ENCODE assay signal across 26 cellular contexts in genomic region chr20:49316704-49317103, GRCh38.
"Had no signal": no experiment of that assay in that cellular context is flagged by ENCODE, and none has a peak within 500 bp of the region (broad histone marks: within the 10 kb centered on the region; RNA-seq: fewer than 3 reads in every experiment).

No MANE protein-coding gene starts in this region.

- H3K27ac ChIP-seq: coronary artery, dorsolateral prefrontal cortex, epithelial cell of prostate, esophagus squamous epithelium, gastrocnemius medialis, heart right ventricle, left lung, lower lobe of right lung had no signal

- H3K4me3 ChIP-seq: coronary artery, dorsolateral prefrontal cortex, esophagus squamous epithelium, gastrocnemius medialis, heart right ventricle, left lung, lower lobe of right lung, mucosa of descending colon had no signal

- ATAC-seq: esophagus mucosa, gastrocnemius medialis, heart right ventricle, left cardiac atrium, left lung, left ventricle myocardium superior, lower lobe of right lung, mucosa of descending colon had no signal

- H3K9me3 ChIP-seq: esophagus squamous epithelium, gastrocnemius medialis, left lung, lower lobe of right lung, mucosa of descending colon had no signal

- FAIRE-seq: colon, islet of Langerhans, keratinocyte had no signal

- DNase-seq: dermis blood vessel endothelial cell; dorsolateral prefrontal cortex; effector CD4-positive, alpha-beta T cell; effector memory CD4-positive, alpha-beta T cell; erythroblast; esophagus squamous epithelium; foreskin fibroblast; foreskin melanocyte; gastrocnemius medialis; glutamatergic neuron; head of caudate nucleus; heart right ventricle; hippocampal formation; left cardiac atrium; left lung; left ventricle myocardium superior; lower lobe of right lung; mesenchymal stem cell; mucosa of descending colon; naive B cell had no signal

- H3K36me3 ChIP-seq: esophagus squamous epithelium, gastrocnemius medialis, heart right ventricle, left lung, lower lobe of right lung had no signal
